18 cellular contexts compared by ENCODE assay signal in genomic region chr18:23176701-23177432, GRCh38. TPM values are rescaled to one million over a fixed set of nuclear protein-coding genes. Genes with fewer than 3 reads are reported as not detected.
DNase-seq lines count a peak whose midpoint lies in the region; ATAC-seq, FAIRE-seq and TF ChIP-seq lines count a peak whose summit lies in the region.
"Had no signal": no experiment of that assay in that cellular context is flagged by ENCODE, and none has a peak within 500 bp of the region (broad histone marks: within the 10 kb centered on the region; RNA-seq: fewer than 3 reads in every experiment).

No MANE protein-coding gene starts in this region.

- no peak overlapping the region for H2AK5ac ChIP-seq in neuronal stem cell (ENCODE audit: low read depth, low read length)

- H3K27me3 ChIP-seq in HepG2 (ENCODE audit: control insufficient read depth in 1 of 2, insufficient read depth in 2 of 2, low read length in 2 of 2) (no peaks in the 10 kb centered on the region), right lobe of liver (no peaks in the 10 kb centered on the region), endodermal cell (ENCODE audit: control insufficient read depth, insufficient read depth, low read length, poor library complexity, severe bottlenecking) (no peaks in the 10 kb centered on the region), neuronal stem cell (ENCODE audit: control insufficient read depth in 3 of 3, insufficient read depth in 3 of 3, low read depth in 1 of 3, low read length in 3 of 3) (no peaks in the 10 kb centered on the region), small intestine (ENCODE audit: control insufficient read depth in 2 of 2, insufficient read depth in 2 of 2, low read length in 2 of 2) (no peaks in the 10 kb centered on the region)
- H3K27me3 ChIP-seq: BLaER1 had no signal

- H3K79me1 ChIP-seq in neuronal stem cell (ENCODE audit: low read depth, low read length), result no peaks in the 10 kb centered on the region

- no peak overlapping the region for H3K4me3 ChIP-seq in HepG2 (replicated peaks in 1 of 3; ENCODE audit: insufficient read depth in 1 of 3, low read depth in 2 of 3, low read length in 3 of 3)
- H3K4me3 ChIP-seq in right lobe of liver, result no peak overlapping the region
- no peak overlapping the region for H3K4me3 ChIP-seq in endodermal cell (ENCODE audit: low read length)
- H3K4me3 ChIP-seq in neuronal stem cell (ENCODE audit: low read length in 2 of 2), result no peak overlapping the region
- H3K4me3 ChIP-seq in small intestine (ENCODE audit: low read depth in 1 of 2, low read length in 2 of 2), result no peak overlapping the region
- H3K4me3 ChIP-seq: BLaER1 had no signal

- H2AFZ ChIP-seq in HepG2 (ENCODE audit: low read length), result no peak overlapping the region
- H2AFZ ChIP-seq in neuronal stem cell (ENCODE audit: low read length), result no peak overlapping the region

- peak overlapping the region; percentile 68 for H3K23ac ChIP-seq in neuronal stem cell (ENCODE audit: low read depth, low read length, poor library complexity)

- peaks cover 46% of the 10 kb centered on the region for H3K4me1 Mint-ChIP-seq in endodermal cell

- no peaks in the 10 kb centered on the region for H3K27me3 Mint-ChIP-seq in endodermal cell (ENCODE audit: insufficient read depth)

- ATAC-seq in HepG2, result peak; percentile 16; the same call in 2 of the 3 replicates
- no peak for ATAC-seq in right lobe of liver
- no peak for ATAC-seq in GM19395 (IDR thresholded peaks at IDR 0.05; ENCODE audit: unreplicated experiment)

- no peak overlapping the region for H2BK120ac ChIP-seq in neuronal stem cell (ENCODE audit: low read depth, low read length)

- no peak overlapping the region for H3K14ac ChIP-seq in neuronal stem cell (ENCODE audit: low read length)

- no peak overlapping the region for H2BK12ac ChIP-seq in neuronal stem cell (ENCODE audit: low read length)

- intact Hi-C loops in HepG2 (cut with micrococcal nuclease; ENCODE audit: unreplicated experiment) (no loop called here), right lobe of liver (cut with DNase I) (no loop called here), head of caudate nucleus (cut with DNase I) (no loop called here)

- H3K18ac ChIP-seq in neuronal stem cell (ENCODE audit: low read length), result peak overlapping the region; percentile 36

- no peak overlapping the region for H4K91ac ChIP-seq in neuronal stem cell (ENCODE audit: low read depth, low read length, poor library complexity)

- no peaks in the 10 kb centered on the region for H3K9me3 Mint-ChIP-seq in endodermal cell
- H3K9me3 Mint-ChIP-seq: CD8-positive, alpha-beta memory T cell had no signal

- peaks cover 4% of the 10 kb centered on the region; the same call in 1 of the 2 replicates for H4K20me1 ChIP-seq in HepG2 (ENCODE audit: insufficient read depth, low read length)
- H4K20me1 ChIP-seq: BLaER1 had no signal

- BruUV-seq in HepG2 (replicated peaks; lab: Mats Ljungman, UMichigan), result no TSS peak

- no peaks in the 10 kb centered on the region for H3K36me3 Mint-ChIP-seq in endodermal cell (ENCODE audit: low read depth)
- H3K36me3 Mint-ChIP-seq: CD8-positive, alpha-beta memory T cell had no signal

- no peaks in the 10 kb centered on the region for H3K9me3 ChIP-seq in HepG2 (ENCODE audit: low read length)
- no peaks in the 10 kb centered on the region for H3K9me3 ChIP-seq in right lobe of liver
- H3K9me3 ChIP-seq in endodermal cell (ENCODE audit: control insufficient read depth, low read length), result no peaks in the 10 kb centered on the region
- peaks cover 0 to 2% of the 10 kb centered on the region in 2 donors for H3K9me3 ChIP-seq in neuronal stem cell (replicated peaks in 1 of 2; ENCODE audit: control insufficient read depth in 2 of 2, insufficient read depth in 1 of 2, low read depth in 1 of 2, low read length in 2 of 2)
- no peaks in the 10 kb centered on the region for H3K9me3 ChIP-seq in small intestine (ENCODE audit: control insufficient read depth, low read depth)
- H3K9me3 ChIP-seq: BLaER1, Caco-2 had no signal

- peaks cover 20% of the 10 kb centered on the region for H3K79me2 ChIP-seq in HepG2 (ENCODE audit: insufficient read depth, low read length)

- no peak for TF ChIP-seq EP300 in HepG2 (IDR thresholded peaks at IDR 0.05; ENCODE audit: low read depth in 2 of 2, low read length in 2 of 2)
- TF ChIP-seq EP300 in HepG2 (CRISPR knock-in tag; IDR thresholded peaks at IDR 0.05; ENCODE audit: borderline replicate concordance), result no peak

- H2BK5ac ChIP-seq in neuronal stem cell (ENCODE audit: low read length), result no peak overlapping the region

- no peak overlapping the region for H3K27ac ChIP-seq in HepG2 (ENCODE audit: extremely low read length, insufficient read depth, low read length)
- H3K27ac ChIP-seq in right lobe of liver, result no peak overlapping the region
- H3K27ac ChIP-seq in endodermal cell (ENCODE audit: low read depth, low read length), result no peak overlapping the region
- no peak overlapping the region for H3K27ac ChIP-seq in neuronal stem cell (replicated peaks; ENCODE audit: low read length)
- H3K27ac ChIP-seq in small intestine (ENCODE audit: low read depth in 1 of 2, low read length in 1 of 2), result no peak overlapping the region
- H3K27ac ChIP-seq: 22Rv1, BLaER1 had no signal

- H3K27ac Mint-ChIP-seq in endodermal cell, result peak overlapping the region; percentile 81

- TF ChIP-seq CTCF in HepG2 (CRISPR knock-in tag; IDR thresholded peaks at IDR 0.05), result no peak
- no peak for TF ChIP-seq CTCF in right lobe of liver (IDR thresholded peaks at IDR 0.05)
- no peak for TF ChIP-seq CTCF in endodermal cell (conservative IDR thresholded peaks at IDR 0.05)

- H3K36me3 ChIP-seq in HepG2 (replicated peaks in 1 of 2; ENCODE audit: control insufficient read depth in 1 of 2, insufficient read depth in 2 of 2, low read length in 2 of 2) (peaks cover 0 to 9% of the 10 kb centered on the region in 2 experiments; a peak in 3 of 5 replicates), right lobe of liver (no peaks in the 10 kb centered on the region), endodermal cell (ENCODE audit: control insufficient read depth, insufficient read depth, low read length) (no peaks in the 10 kb centered on the region), neuronal stem cell (replicated peaks in 1 of 2; ENCODE audit: control insufficient read depth in 2 of 2, insufficient read depth in 2 of 2, low read length in 2 of 2) (no peaks in the 10 kb centered on the region), small intestine (ENCODE audit: control insufficient read depth in 2 of 2, insufficient read depth in 2 of 2, low read length in 2 of 2) (no peaks in the 10 kb centered on the region)
- H3K36me3 ChIP-seq: BLaER1 had no signal

- FAIRE-seq in HepG2 (lab: Jason Lieb, UNC), result no peak
- FAIRE-seq in small intestine (lab: Jason Lieb, UNC), result no peak
- FAIRE-seq in frontal cortex (lab: Jason Lieb, UNC), result no peak
- FAIRE-seq: GM12892, GM19239 had no signal

- H3K4me3 Mint-ChIP-seq in endodermal cell, result no peak overlapping the region
- H3K4me3 Mint-ChIP-seq: CD8-positive, alpha-beta memory T cell had no signal

- H2BK15ac ChIP-seq in neuronal stem cell (ENCODE audit: low read length), result no peak overlapping the region

- no peak overlapping the region for H3K9ac ChIP-seq in HepG2 (ENCODE audit: insufficient read depth, low read depth, low read length)
- no peak overlapping the region for H3K9ac ChIP-seq in endodermal cell (ENCODE audit: extremely low read depth, low read length, poor library complexity, severe bottlenecking)
- no peak overlapping the region for H3K9ac ChIP-seq in neuronal stem cell (ENCODE audit: low read depth, low read length, poor library complexity)
- H3K9ac ChIP-seq: BLaER1 had no signal

- in situ Hi-C loops in HepG2 (cut with HindIII; ENCODE audit: extremely low pct_ligation_motif_present, low pct_unique_long_range_greater_than_20kb), result no loop called here

- no peak overlapping the region for H3K4ac ChIP-seq in neuronal stem cell (ENCODE audit: low read length)

- H3K4me2 ChIP-seq in HepG2 (ENCODE audit: low read depth, low read length), result no peak overlapping the region
- H3K4me2 ChIP-seq in neuronal stem cell (ENCODE audit: insufficient read depth, low read length, poor library complexity, severe bottlenecking), result no peak overlapping the region
- H3K4me2 ChIP-seq: BLaER1 had no signal

- CTCF ChIA-PET in HepG2 (lab: Yijun Ruan, JAX; ENCODE audit: low intra/inter-chr PET ratio, low total read pairs), result no interaction called here

- H3K4me1 ChIP-seq in HepG2 (ENCODE audit: insufficient read depth, low read length) (peaks cover 22% of the 10 kb centered on the region), right lobe of liver (peaks cover 0 to 19% (median 9%) of the 10 kb centered on the region in 4 donors), endodermal cell (ENCODE audit: control insufficient read depth, insufficient read depth, low read length) (peaks cover 6% of the 10 kb centered on the region), neuronal stem cell (ENCODE audit: control insufficient read depth in 2 of 2, insufficient read depth in 1 of 2, low read depth in 1 of 2, low read length in 2 of 2) (peaks cover 0 to 9% of the 10 kb centered on the region in 2 donors), small intestine (ENCODE audit: control insufficient read depth in 2 of 2, insufficient read depth in 1 of 2, low read depth in 1 of 2, low read length in 1 of 2) (no peaks in the 10 kb centered on the region)

- 98% methylated on average over 16 of the region's 17 CpGs for WGBS in HepG2 (ENCODE audit: low lambda C conversion rate)
- 86% methylated on average over 8 of the region's 17 CpGs for WGBS in right lobe of liver (ENCODE audit: insufficient coverage, low coverage, low lambda C conversion rate, missing lambda C conversion rate)
- WGBS in endodermal cell (ENCODE audit: insufficient coverage in 1 of 2, insufficient read length in 1 of 2), 2 experiments, result 91% methylated on average over 6 to 17 of the region's 17 CpGs
- no CpG with 5 or more reads among the region's 17 CpGs for WGBS in neuronal stem cell (ENCODE audit: extremely low coverage in 2 of 2, insufficient read length in 2 of 2, insufficient replicate concordance in 1 of 2), 2 donors
- 89 to 93% (median 90%) methylated on average over 17 of the region's 17 CpGs for WGBS in small intestine, 3 donors

- TF ChIP-seq RAD21 in HepG2 (CRISPR knock-in tag; IDR thresholded peaks at IDR 0.05), result no peak

- TF ChIP-seq POLR2A in HepG2 (IDR thresholded peaks at IDR 0.05; ENCODE audit: insufficient read depth in 1 of 2, low read depth in 2 of 2, low read length in 2 of 2) (no peak), right lobe of liver (IDR thresholded peaks at IDR 0.05) (no peak)

- POLR2A ChIA-PET in HepG2 (lab: Yijun Ruan, JAX), result interaction anchor here (1.6 kb wide), 1 partner anchor 42 kb away, joined by 3 read pairs; no protein-coding TSS in a partner anchor

- DNase-seq in HepG2 (ENCODE audit: low spot score) (no peak), right lobe of liver (no peak), endodermal cell (peak; percentile 47), neuronal stem cell (ENCODE audit: low spot score) (no peak), small intestine (no peak), frontal cortex (ENCODE audit: low spot score in 2 of 2) (no peak), head of caudate nucleus (no peak)
- DNase-seq: AML-193; Caco-2; CD8-positive, alpha-beta memory T cell; DND-41; GDM1; H7 had no signal

- H4K8ac ChIP-seq in neuronal stem cell (ENCODE audit: low read depth, low read length), result no peak overlapping the region

RNA-seq across cellular contexts. Expression of gene CABLES1, which starts 41.6 kb away (rescaled TPM):
- total RNA-seq in HepG2 (2016; rRNA removed; fragmentation: Illumina TruSeq; extraction: Trizol) (25.8 and 32.4 TPM in 2 replicates), right lobe of liver (10 to 100 TPM in 5 of 6 experiments, 1 to 10 TPM in 1; 7.4 to 21.5 (median 11.3) TPM), endodermal cell (10 to 100 TPM in 1 of 2 donors, 1 to 10 TPM in 1; 9.9 to 16.7 TPM), frontal cortex (4.9 TPM)
- 7.2 and 8.8 TPM in 2 replicates for total RNA-seq in HepG2 (2016; cell fraction: cytosol; rRNA removed; fragmentation: Illumina TruSeq; extraction: Trizol; ENCODE audit: low read depth)
- total RNA-seq in HepG2 (2016; cell fraction: insoluble cytoplasmic fraction; rRNA removed; fragmentation: Illumina TruSeq; extraction: Trizol), result 24.2 and 25.8 TPM in 2 replicates
- 31.6 and 31.8 TPM in 2 replicates for total RNA-seq in HepG2 (2016; cell fraction: membrane; rRNA removed; fragmentation: Illumina TruSeq; extraction: Trizol)
- 23.4 and 24.3 TPM in 2 replicates for total RNA-seq in HepG2 (2016; cell fraction: nucleus; rRNA removed; fragmentation: Illumina TruSeq; extraction: Trizol)
- polyA plus RNA-seq in HepG2 (2011; rRNA removed) (14.7 and 15.5 TPM in 2 replicates), small intestine (1 to 10 TPM; 6.9 to 9.1 (median 7.8) TPM)
- polyA plus RNA-seq in HepG2 (2011; cell fraction: cytosol; rRNA removed), result 11.3 and 13.8 TPM in 2 replicates
- 13.3 and 13.6 TPM in 2 replicates for polyA plus RNA-seq in HepG2 (2011; cell fraction: nucleus; rRNA removed)
- polyA plus RNA-seq in HepG2 (2012), result 21.4 and 30.0 TPM in 2 replicates
- polyA plus RNA-seq in HepG2 (2016; cell fraction: cytosol; fragmentation: Illumina TruSeq; extraction: Trizol; ENCODE audit: low read depth), result 8.1 and 10.3 TPM in 2 replicates
- 31.8 and 42.4 TPM in 2 replicates for polyA plus RNA-seq in HepG2 (2016; cell fraction: insoluble cytoplasmic fraction; fragmentation: Illumina TruSeq; extraction: Trizol; ENCODE audit: low read depth)
- 27.2 and 29.8 TPM in 2 replicates for polyA plus RNA-seq in HepG2 (2016; cell fraction: membrane; fragmentation: Illumina TruSeq; extraction: Trizol; ENCODE audit: low read depth)
- polyA plus RNA-seq in HepG2 (2016; cell fraction: nucleus; fragmentation: Illumina TruSeq; extraction: Trizol; ENCODE audit: insufficient read depth, low read depth), result 28.1 and 31.7 TPM in 2 replicates
- polyA minus RNA-seq in HepG2 (2011; rRNA and poly(A)+ RNA removed; ENCODE audit: low replicate concordance), result 12.7 and 15.8 TPM in 2 replicates
- 12.3 and 13.9 TPM in 2 replicates for polyA minus RNA-seq in HepG2 (2011; cell fraction: cytosol; rRNA and poly(A)+ RNA removed)
- polyA minus RNA-seq in HepG2 (2011; cell fraction: nucleus; rRNA and poly(A)+ RNA removed), result 26.8 and 35.3 TPM in 2 replicates
- 4.5 TPM for polyA plus RNA-seq in endodermal cell (2013, experiment 1 of 2)
- 4.3 TPM for polyA plus RNA-seq in endodermal cell (2013, experiment 2 of 2)
- polyA plus RNA-seq in neuronal stem cell (2013, experiment 1 of 2), result 2.2 TPM
- polyA plus RNA-seq in neuronal stem cell (2013, experiment 2 of 2), result 1.9 TPM
